Comparison of ENCODE assay signal across 29 cellular contexts in genomic region chr2:18971628-18972027, GRCh38.
DNase-seq lines count a peak whose midpoint lies in the region; ATAC-seq, FAIRE-seq and TF ChIP-seq lines count a peak whose summit lies in the region.
"Had no signal": no experiment of that assay in that cellular context is flagged by ENCODE, and none has a peak within 500 bp of the region (broad histone marks: within the 10 kb centered on the region; RNA-seq: fewer than 3 reads in every experiment).

No MANE protein-coding gene starts in this region.

- H3K4me1 ChIP-seq in astrocyte (ENCODE audit: insufficient read depth, low read length) (peaks cover 14% of the 10 kb centered on the region), foreskin keratinocyte (no peaks in the 10 kb centered on the region), OCI-LY7 (ENCODE audit: insufficient read depth, low read length, poor library complexity, severe bottlenecking) (peaks cover 9% of the 10 kb centered on the region), Caco-2 (no peaks in the 10 kb centered on the region)
- H3K4me1 ChIP-seq: colonic mucosa, neural progenitor cell had no signal

- H3K79me2 ChIP-seq in astrocyte (ENCODE audit: insufficient read depth, low read length), result no peaks in the 10 kb centered on the region
- no peaks in the 10 kb centered on the region for H3K79me2 ChIP-seq in OCI-LY7 (ENCODE audit: insufficient read depth, low read depth, low read length)

- H3K9me2 ChIP-seq in OCI-LY7 (ENCODE audit: insufficient read depth, low read length), result no peaks in the 10 kb centered on the region

- H3K36me3 Mint-ChIP-seq in astrocyte (ENCODE audit: low read depth, unreplicated experiment) (no peaks in the 10 kb centered on the region), Caco-2 (ENCODE audit: insufficient read depth, unreplicated experiment) (no peaks in the 10 kb centered on the region)
- H3K36me3 Mint-ChIP-seq: neural progenitor cell had no signal

- H3K4me2 ChIP-seq in astrocyte (ENCODE audit: low read length) (no peak overlapping the region), OCI-LY7 (ENCODE audit: low read length) (no peak overlapping the region)
- H3K4me2 ChIP-seq: BLaER1 treated with 17β-estradiol and CSF1 and Interleukin-3, amounts not matched to agents 10 nM and 100 nM; neural progenitor cell had no signal

- H3K27ac ChIP-seq in astrocyte (ENCODE audit: low read depth, low read length) (no peak overlapping the region), foreskin keratinocyte (no peak overlapping the region), OCI-LY7 (ENCODE audit: low read depth, low read length, poor library complexity, severe bottlenecking) (no peak overlapping the region)
- H3K27ac ChIP-seq: BLaER1 treated with 17β-estradiol and CSF1 and Interleukin-3, amounts not matched to agents 10 nM and 100 nM; colonic mucosa; esophagus squamous epithelium; neural progenitor cell had no signal

- CTCF ChIA-PET in OCI-LY7 (lab: Charles Lee; ENCODE audit: unreplicated experiment) (no interaction called here), Caco-2 (lab: Charles Lee) (no interaction called here)

- H3K27me3 ChIP-seq in astrocyte (ENCODE audit: insufficient read depth, low read length), result no peaks in the 10 kb centered on the region
- H3K27me3 ChIP-seq in foreskin keratinocyte, result no peaks in the 10 kb centered on the region
- no peaks in the 10 kb centered on the region for H3K27me3 ChIP-seq in Caco-2 (replicated peaks; ENCODE audit: control insufficient read depth, insufficient read depth, low read length)
- H3K27me3 ChIP-seq: colonic mucosa, esophagus squamous epithelium, neural progenitor cell had no signal

- H4K20me1 ChIP-seq in astrocyte (ENCODE audit: insufficient read depth, low read length) (no peaks in the 10 kb centered on the region), OCI-LY7 (ENCODE audit: insufficient read depth, low read length) (no peaks in the 10 kb centered on the region)

- H3K4me3 Mint-ChIP-seq in astrocyte (ENCODE audit: unreplicated experiment) (no peak overlapping the region), Caco-2 (ENCODE audit: unreplicated experiment) (no peak overlapping the region)
- H3K4me3 Mint-ChIP-seq: activated CD8-positive, alpha-beta T cell treated with anti-CD3 and anti-CD28 coated beads for 36 hours; activated naive CD8-positive, alpha-beta T cell treated with anti-CD3 and anti-CD28 coated beads, Interleukin-2, amount 50 U/mL, for 24 hours; effector memory CD8-positive, alpha-beta T cell; neural progenitor cell; T-cell had no signal

- H3K9me3 ChIP-seq in astrocyte (ENCODE audit: insufficient read depth, low read depth, low read length) (no peaks in the 10 kb centered on the region), OCI-LY7 (ENCODE audit: low read length) (no peaks in the 10 kb centered on the region), Caco-2 (no peaks in the 10 kb centered on the region)
- H3K9me3 ChIP-seq: colonic mucosa, esophagus squamous epithelium had no signal

- DNase-seq in DMS53 treated with DMSO at 0.1 percent for 48 hours (lab: John Stamatoyannopoulos, UW; ENCODE audit: unreplicated experiment) (peak; percentile 42), LHCN-M2 (ENCODE audit: low read depth) (peak; percentile 21), astrocyte (ENCODE audit: low read depth) (peak; percentile 35), foreskin keratinocyte (peak in 1 of 2 donors; percentile 37), mucosa of gallbladder (ENCODE audit: low spot score) (no peak), OCI-LY7 (ENCODE audit: low spot score) (no peak), Caco-2 (no peak)
- DNase-seq: activated CD4-positive, CD25-positive, alpha-beta regulatory T cell treated with anti-CD3 and anti-CD28 coated beads, Interleukin-2, amount 50 U/mL, for 72 hours; activated CD8-positive, alpha-beta T cell treated with anti-CD3 and anti-CD28 coated beads for 36 hours; activated effector memory CD4-positive, alpha-beta T cell treated with Interleukin-2 at 50 U/mL for 16 hours; activated naive CD8-positive, alpha-beta T cell treated with anti-CD3 and anti-CD28 coated beads, Interleukin-2, amount 50 U/mL, for 24 hours; colonic mucosa; COR-L47; DND-41; effector memory CD8-positive, alpha-beta T cell; esophagus squamous epithelium; kidney glomerular epithelial cell; NCI-H2171; NCI-H526; SHP77; stimulated activated CD4-positive, alpha-beta T cell treated with anti-CD3 and anti-CD28 coated beads, Interleukin-4, amount 100 ng/mL, for 4 hours; stimulated activated naive CD4-positive, alpha-beta T cell; T-cell had no signal

- H2AFZ ChIP-seq in astrocyte (ENCODE audit: low read depth, low read length) (no peak overlapping the region), OCI-LY7 (ENCODE audit: low read length) (no peak overlapping the region)
- H2AFZ ChIP-seq: neural progenitor cell had no signal

- H3K36me3 ChIP-seq in astrocyte (ENCODE audit: insufficient read depth, low read length), result no peaks in the 10 kb centered on the region
- no peaks in the 10 kb centered on the region for H3K36me3 ChIP-seq in OCI-LY7 (ENCODE audit: insufficient read depth, low read length)
- no peaks in the 10 kb centered on the region for H3K36me3 ChIP-seq in Caco-2 (ENCODE audit: control insufficient read depth, insufficient read depth, low read length)
- H3K36me3 ChIP-seq: BLaER1 treated with 17β-estradiol and CSF1 and Interleukin-3, amounts not matched to agents 10 nM and 100 nM; colonic mucosa; esophagus squamous epithelium; neural progenitor cell had no signal

- H3K27me3 Mint-ChIP-seq in astrocyte (ENCODE audit: low read depth, unreplicated experiment) (no peaks in the 10 kb centered on the region), Caco-2 (ENCODE audit: insufficient read depth, unreplicated experiment) (peaks cover 14% of the 10 kb centered on the region)
- H3K27me3 Mint-ChIP-seq: activated CD8-positive, alpha-beta T cell treated with anti-CD3 and anti-CD28 coated beads for 36 hours; activated naive CD8-positive, alpha-beta T cell treated with anti-CD3 and anti-CD28 coated beads, Interleukin-2, amount 50 U/mL, for 24 hours; effector memory CD8-positive, alpha-beta T cell; T-cell had no signal

- H3K4me3 ChIP-seq in astrocyte (ENCODE audit: insufficient read depth, low read depth, low read length) (no peak overlapping the region), OCI-LY7 (ENCODE audit: low read depth, low read length, poor library complexity, severe bottlenecking) (no peak overlapping the region), Caco-2 (ENCODE audit: low read depth, low read length) (no peak overlapping the region)
- H3K4me3 ChIP-seq: BLaER1 treated with 17β-estradiol and CSF1 and Interleukin-3, amounts not matched to agents 10 nM and 100 nM; colonic mucosa; esophagus squamous epithelium; K562; neural progenitor cell had no signal

- no TSS peak for BruUV-seq in OCI-LY7 (replicated peaks; lab: Mats Ljungman, UMichigan)
- BruUV-seq in Caco-2 (replicated peaks; lab: Mats Ljungman, UMichigan), result no TSS peak

- ATAC-seq in foreskin keratinocyte, result peak; percentile 63
- no peak for ATAC-seq in GM19324 (IDR thresholded peaks at IDR 0.05; ENCODE audit: low FRiP score, unreplicated experiment)
- ATAC-seq: activated CD8-positive, alpha-beta T cell treated with anti-CD3 and anti-CD28 coated beads for 36 hours; activated naive CD8-positive, alpha-beta T cell treated with anti-CD3 and anti-CD28 coated beads, Interleukin-2, amount 50 U/mL, for 24 hours; effector memory CD8-positive, alpha-beta T cell; K562; sciatic nerve; T-cell had no signal

- intact Hi-C loops in OCI-LY7 (cut with micrococcal nuclease; ENCODE audit: unreplicated experiment), result no loop called here
- intact Hi-C loops in Caco-2 (cut with micrococcal nuclease; ENCODE audit: unreplicated experiment), result no loop called here

- POLR2A ChIA-PET in OCI-LY7 (lab: Charles Lee) (no interaction called here), Caco-2 (lab: Charles Lee) (no interaction called here)

- no peak for TF ChIP-seq CTCF in astrocyte (IDR thresholded peaks at IDR 0.05; ENCODE audit: insufficient read depth, low read depth, low read length)
- no peak for TF ChIP-seq CTCF in foreskin keratinocyte (conservative IDR thresholded peaks at IDR 0.05)
- TF ChIP-seq CTCF in OCI-LY7 (conservative IDR thresholded peaks at IDR 0.05; ENCODE audit: low read length), result no peak
- no peak for TF ChIP-seq CTCF in Caco-2 (IDR thresholded peaks at IDR 0.05; ENCODE audit: insufficient read depth in 1 of 2, low read depth in 1 of 2, low read length in 1 of 2, severe bottlenecking in 1 of 2, unreplicated experiment in 1 of 2)

- no peak overlapping the region for H3K9ac ChIP-seq in astrocyte (ENCODE audit: low read length)
- H3K9ac ChIP-seq: BLaER1 treated with 17β-estradiol and CSF1 and Interleukin-3, amounts not matched to agents 10 nM and 100 nM; neural progenitor cell had no signal

- H3K9me3 Mint-ChIP-seq in astrocyte (ENCODE audit: unreplicated experiment) (no peaks in the 10 kb centered on the region), Caco-2 (ENCODE audit: unreplicated experiment) (no peaks in the 10 kb centered on the region)
- H3K9me3 Mint-ChIP-seq: activated CD8-positive, alpha-beta T cell treated with anti-CD3 and anti-CD28 coated beads for 36 hours; activated naive CD8-positive, alpha-beta T cell treated with anti-CD3 and anti-CD28 coated beads, Interleukin-2, amount 50 U/mL, for 24 hours; neural progenitor cell had no signal

- peak; percentile 20 for FAIRE-seq in astrocyte (lab: Jason Lieb, UNC)
- FAIRE-seq: GM12892, K562 had no signal

- peaks cover 14% of the 10 kb centered on the region for H3K4me1 Mint-ChIP-seq in astrocyte (ENCODE audit: low read depth, unreplicated experiment)
- no peaks in the 10 kb centered on the region for H3K4me1 Mint-ChIP-seq in Caco-2 (ENCODE audit: low read depth, unreplicated experiment)
- H3K4me1 Mint-ChIP-seq: activated naive CD8-positive, alpha-beta T cell treated with anti-CD3 and anti-CD28 coated beads, Interleukin-2, amount 50 U/mL, for 24 hours; T-cell had no signal

- no peak overlapping the region for H3K27ac Mint-ChIP-seq in astrocyte (ENCODE audit: unreplicated experiment)
- no peak overlapping the region for H3K27ac Mint-ChIP-seq in Caco-2 (ENCODE audit: unreplicated experiment)
- H3K27ac Mint-ChIP-seq: activated CD8-positive, alpha-beta T cell treated with anti-CD3 and anti-CD28 coated beads for 36 hours; activated naive CD8-positive, alpha-beta T cell treated with anti-CD3 and anti-CD28 coated beads, Interleukin-2, amount 50 U/mL, for 24 hours; effector memory CD8-positive, alpha-beta T cell; neural progenitor cell; T-cell had no signal

Comparison
In these comparisons a context has a peak if more than half of its experiments do, and no peak if none do; other contexts are left out.
1. DNase-seq: peak in DMS53 treated with DMSO at 0.1 percent for 48 hours (single experiment), LHCN-M2 (single experiment) and astrocyte (single experiment); none in mucosa of gallbladder (single experiment), OCI-LY7 (single experiment) and Caco-2 (0 of 2).